Comparison of ENCODE assay signal across 1 cellular context in genomic region chr17:72518810-72519597, GRCh38.
TF ChIP-seq lines count a peak whose summit lies in the region.

No MANE protein-coding gene starts in this region.

TF ChIP-seq in HepG2, 621 proteins besides CTCF, POLR2A, EP300 and RAD21 (continued from another document and continues in another):
- TF ChIP-seq, protein P1, sequence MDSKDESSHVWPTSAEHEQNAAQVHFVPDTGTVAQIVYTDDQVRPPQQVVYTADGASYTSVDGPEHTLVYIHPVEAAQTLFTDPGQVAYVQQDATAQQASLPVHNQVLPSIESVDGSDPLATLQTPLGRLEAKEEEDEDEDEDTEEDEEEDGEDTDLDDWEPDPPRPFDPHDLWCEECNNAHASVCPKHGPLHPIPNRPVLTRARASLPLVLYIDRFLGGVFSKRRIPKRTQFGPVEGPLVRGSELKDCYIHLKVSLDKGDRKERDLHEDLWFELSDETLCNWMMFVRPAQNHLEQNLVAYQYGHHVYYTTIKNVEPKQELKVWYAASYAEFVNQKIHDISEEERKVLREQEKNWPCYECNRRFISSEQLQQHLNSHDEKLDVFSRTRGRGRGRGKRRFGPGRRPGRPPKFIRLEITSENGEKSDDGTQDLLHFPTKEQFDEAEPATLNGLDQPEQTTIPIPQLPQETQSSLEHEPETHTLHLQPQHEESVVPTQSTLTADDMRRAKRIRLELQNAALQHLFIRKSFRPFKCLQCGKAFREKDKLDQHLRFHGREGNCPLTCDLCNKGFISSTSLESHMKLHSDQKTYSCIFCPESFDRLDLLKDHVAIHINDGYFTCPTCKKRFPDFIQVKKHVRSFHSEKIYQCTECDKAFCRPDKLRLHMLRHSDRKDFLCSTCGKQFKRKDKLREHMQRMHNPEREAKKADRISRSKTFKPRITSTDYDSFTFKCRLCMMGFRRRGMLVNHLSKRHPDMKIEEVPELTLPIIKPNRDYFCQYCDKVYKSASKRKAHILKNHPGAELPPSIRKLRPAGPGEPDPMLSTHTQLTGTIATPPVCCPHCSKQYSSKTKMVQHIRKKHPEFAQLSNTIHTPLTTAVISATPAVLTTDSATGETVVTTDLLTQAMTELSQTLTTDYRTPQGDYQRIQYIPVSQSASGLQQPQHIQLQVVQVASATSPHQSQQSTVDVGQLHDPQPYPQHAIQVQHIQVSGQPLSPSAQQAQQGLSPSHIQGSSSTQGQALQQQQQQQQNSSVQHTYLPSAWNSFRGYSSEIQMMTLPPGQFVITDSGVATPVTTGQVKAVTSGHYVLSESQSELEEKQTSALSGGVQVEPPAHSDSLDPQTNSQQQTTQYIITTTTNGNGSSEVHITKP (CRISPR knock-in tag; IDR thresholded peaks at IDR 0.05; ENCODE audit: low read depth) = peak; percentile 72; the same call in 1 of the 2 replicates
- TF ChIP-seq FOXK1 (CRISPR knock-in tag; IDR thresholded peaks at IDR 0.05; ENCODE audit: borderline replicate concordance, low read depth) (peak; percentile 24; the same call in 1 of the 2 replicates), KDM3A (CRISPR knock-in tag; IDR thresholded peaks at IDR 0.05; ENCODE audit: low read depth) (peak; percentile 84; the same call in 1 of the 2 replicates), SRY (CRISPR knock-in tag; IDR thresholded peaks at IDR 0.05) (no peak), RARA (CRISPR knock-in tag; IDR thresholded peaks at IDR 0.05) (peak; percentile 88), MAFK (conservative IDR thresholded peaks at IDR 0.05 in 1 of 2, IDR thresholded peaks at IDR 0.05 in 1 of 2; ENCODE audit: low read length in 2 of 2) (no peak), ZSCAN9 (CRISPR knock-in tag; IDR thresholded peaks at IDR 0.05; ENCODE audit: borderline replicate concordance) (peak; percentile 66; the same call in 1 of the 2 replicates), SAP130 (CRISPR knock-in tag; IDR thresholded peaks at IDR 0.05; ENCODE audit: low read depth) (peak; percentile 83), ZNF782 (CRISPR knock-in tag; IDR thresholded peaks at IDR 0.05; ENCODE audit: borderline replicate concordance) (0 out of 2 replicates have a peak, but pooled peaks have one; percentile 29), EED (CRISPR knock-in tag; IDR thresholded peaks at IDR 0.05) (no peak), ZNF503 (CRISPR knock-in tag; IDR thresholded peaks at IDR 0.05) (peak; percentile 97), ZNF724P (CRISPR knock-in tag; IDR thresholded peaks at IDR 0.05; ENCODE audit: borderline replicate concordance) (peak; percentile 42; the same call in 1 of the 2 replicates), ZNF615 (CRISPR knock-in tag; IDR thresholded peaks at IDR 0.05; ENCODE audit: borderline replicate concordance) (no peak), NR0B2 (CRISPR knock-in tag; IDR thresholded peaks at IDR 0.05) (no peak), ZEB1 (IDR thresholded peaks at IDR 0.05; ENCODE audit: insufficient replicate concordance, low read depth) (peak; percentile 90), STAT5B (CRISPR knock-in tag; IDR thresholded peaks at IDR 0.05) (no peak), RFX1 (IDR thresholded peaks at IDR 0.05) (no peak), AKAP8 (CRISPR knock-in tag; IDR thresholded peaks at IDR 0.05) (no peak), ZNF790 (CRISPR knock-in tag; IDR thresholded peaks at IDR 0.05; ENCODE audit: borderline replicate concordance) (no peak), ZMYM4 (CRISPR knock-in tag; IDR thresholded peaks at IDR 0.05) (peak; percentile 81), BRCA1 (CRISPR knock-in tag; IDR thresholded peaks at IDR 0.05) (no peak), FOXO4 (CRISPR knock-in tag; conservative IDR thresholded peaks at IDR 0.05) (0 out of 2 replicates have a peak, but pooled peaks have one; percentile 66), ZNF124 (CRISPR knock-in tag; IDR thresholded peaks at IDR 0.05) (peak; percentile 9; the same call in 1 of the 2 replicates), IRX3 (CRISPR knock-in tag; IDR thresholded peaks at IDR 0.05; ENCODE audit: borderline replicate concordance, low read depth) (no peak; the same call in 1 of the 2 replicates), HOXA7 (CRISPR knock-in tag; IDR thresholded peaks at IDR 0.05) (no peak), CEBPG (CRISPR knock-in tag; IDR thresholded peaks at IDR 0.05) (peak; percentile 34; the same call in 1 of the 2 replicates), SMAD1 (CRISPR knock-in tag; IDR thresholded peaks at IDR 0.05; ENCODE audit: borderline replicate concordance, low read depth) (no peak), MED1 (CRISPR knock-in tag; IDR thresholded peaks at IDR 0.05) (peak; percentile 85), MXD4 (CRISPR knock-in tag; IDR thresholded peaks at IDR 0.05) (peak; percentile 79), ZNF501 (CRISPR knock-in tag; IDR thresholded peaks at IDR 0.05) (peak; percentile 91), ZNF607 (CRISPR knock-in tag; IDR thresholded peaks at IDR 0.05; ENCODE audit: borderline replicate concordance) (peak; percentile 50; the same call in 1 of the 2 replicates), SCMH1 (CRISPR knock-in tag; IDR thresholded peaks at IDR 0.05; ENCODE audit: borderline replicate concordance) (no peak), FOXP1 (IDR thresholded peaks at IDR 0.05) (no peak), FOXP1 (CRISPR knock-in tag; IDR thresholded peaks at IDR 0.05) (peak; percentile 87), MEIS2 (CRISPR knock-in tag; IDR thresholded peaks at IDR 0.05) (peak; percentile 86)
- TF ChIP-seq, protein P2, sequence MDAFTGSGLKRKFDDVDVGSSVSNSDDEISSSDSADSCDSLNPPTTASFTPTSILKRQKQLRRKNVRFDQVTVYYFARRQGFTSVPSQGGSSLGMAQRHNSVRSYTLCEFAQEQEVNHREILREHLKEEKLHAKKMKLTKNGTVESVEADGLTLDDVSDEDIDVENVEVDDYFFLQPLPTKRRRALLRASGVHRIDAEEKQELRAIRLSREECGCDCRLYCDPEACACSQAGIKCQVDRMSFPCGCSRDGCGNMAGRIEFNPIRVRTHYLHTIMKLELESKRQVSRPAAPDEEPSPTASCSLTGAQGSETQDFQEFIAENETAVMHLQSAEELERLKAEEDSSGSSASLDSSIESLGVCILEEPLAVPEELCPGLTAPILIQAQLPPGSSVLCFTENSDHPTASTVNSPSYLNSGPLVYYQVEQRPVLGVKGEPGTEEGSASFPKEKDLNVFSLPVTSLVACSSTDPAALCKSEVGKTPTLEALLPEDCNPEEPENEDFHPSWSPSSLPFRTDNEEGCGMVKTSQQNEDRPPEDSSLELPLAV (CRISPR knock-in tag; conservative IDR thresholded peaks at IDR 0.05; ENCODE audit: low read depth) = no peak
- TF ChIP-seq, protein P3, sequence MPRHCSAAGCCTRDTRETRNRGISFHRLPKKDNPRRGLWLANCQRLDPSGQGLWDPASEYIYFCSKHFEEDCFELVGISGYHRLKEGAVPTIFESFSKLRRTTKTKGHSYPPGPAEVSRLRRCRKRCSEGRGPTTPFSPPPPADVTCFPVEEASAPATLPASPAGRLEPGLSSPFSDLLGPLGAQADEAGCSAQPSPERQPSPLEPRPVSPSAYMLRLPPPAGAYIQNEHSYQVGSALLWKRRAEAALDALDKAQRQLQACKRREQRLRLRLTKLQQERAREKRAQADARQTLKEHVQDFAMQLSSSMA (CRISPR knock-in tag; IDR thresholded peaks at IDR 0.05) = no peak
- TF ChIP-seq, protein P4, sequence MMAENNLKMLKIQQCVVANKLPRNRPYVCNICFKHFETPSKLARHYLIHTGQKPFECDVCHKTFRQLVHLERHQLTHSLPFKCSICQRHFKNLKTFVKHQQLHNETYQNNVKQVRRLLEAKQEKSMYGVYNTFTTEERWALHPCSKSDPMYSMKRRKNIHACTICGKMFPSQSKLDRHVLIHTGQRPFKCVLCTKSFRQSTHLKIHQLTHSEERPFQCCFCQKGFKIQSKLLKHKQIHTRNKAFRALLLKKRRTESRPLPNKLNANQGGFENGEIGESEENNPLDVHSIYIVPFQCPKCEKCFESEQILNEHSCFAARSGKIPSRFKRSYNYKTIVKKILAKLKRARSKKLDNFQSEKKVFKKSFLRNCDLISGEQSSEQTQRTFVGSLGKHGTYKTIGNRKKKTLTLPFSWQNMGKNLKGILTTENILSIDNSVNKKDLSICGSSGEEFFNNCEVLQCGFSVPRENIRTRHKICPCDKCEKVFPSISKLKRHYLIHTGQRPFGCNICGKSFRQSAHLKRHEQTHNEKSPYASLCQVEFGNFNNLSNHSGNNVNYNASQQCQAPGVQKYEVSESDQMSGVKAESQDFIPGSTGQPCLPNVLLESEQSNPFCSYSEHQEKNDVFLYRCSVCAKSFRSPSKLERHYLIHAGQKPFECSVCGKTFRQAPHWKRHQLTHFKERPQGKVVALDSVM (CRISPR knock-in tag; IDR thresholded peaks at IDR 0.05) = no peak
- TF ChIP-seq, protein P5, sequence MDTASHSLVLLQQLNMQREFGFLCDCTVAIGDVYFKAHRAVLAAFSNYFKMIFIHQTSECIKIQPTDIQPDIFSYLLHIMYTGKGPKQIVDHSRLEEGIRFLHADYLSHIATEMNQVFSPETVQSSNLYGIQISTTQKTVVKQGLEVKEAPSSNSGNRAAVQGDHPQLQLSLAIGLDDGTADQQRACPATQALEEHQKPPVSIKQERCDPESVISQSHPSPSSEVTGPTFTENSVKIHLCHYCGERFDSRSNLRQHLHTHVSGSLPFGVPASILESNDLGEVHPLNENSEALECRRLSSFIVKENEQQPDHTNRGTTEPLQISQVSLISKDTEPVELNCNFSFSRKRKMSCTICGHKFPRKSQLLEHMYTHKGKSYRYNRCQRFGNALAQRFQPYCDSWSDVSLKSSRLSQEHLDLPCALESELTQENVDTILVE (CRISPR knock-in tag; IDR thresholded peaks at IDR 0.05) = no peak
- TF ChIP-seq, protein P6, sequence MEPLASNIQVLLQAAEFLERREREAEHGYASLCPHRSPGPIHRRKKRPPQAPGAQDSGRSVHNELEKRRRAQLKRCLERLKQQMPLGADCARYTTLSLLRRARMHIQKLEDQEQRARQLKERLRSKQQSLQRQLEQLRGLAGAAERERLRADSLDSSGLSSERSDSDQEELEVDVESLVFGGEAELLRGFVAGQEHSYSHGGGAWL (CRISPR knock-in tag; IDR thresholded peaks at IDR 0.05) = peak; percentile 50
- TF ChIP-seq, protein P7, sequence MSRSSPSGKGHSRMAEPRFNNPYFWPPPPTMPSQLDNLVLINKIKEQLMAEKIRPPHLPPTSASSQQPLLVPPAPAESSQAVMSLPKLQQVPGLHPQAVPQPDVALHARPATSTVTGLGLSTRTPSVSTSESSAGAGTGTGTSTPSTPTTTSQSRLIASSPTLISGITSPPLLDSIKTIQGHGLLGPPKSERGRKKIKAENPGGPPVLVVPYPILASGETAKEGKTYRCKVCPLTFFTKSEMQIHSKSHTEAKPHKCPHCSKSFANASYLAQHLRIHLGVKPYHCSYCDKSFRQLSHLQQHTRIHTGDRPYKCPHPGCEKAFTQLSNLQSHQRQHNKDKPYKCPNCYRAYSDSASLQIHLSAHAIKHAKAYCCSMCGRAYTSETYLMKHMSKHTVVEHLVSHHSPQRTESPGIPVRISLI (CRISPR knock-in tag; IDR thresholded peaks at IDR 0.05; ENCODE audit: borderline replicate concordance) = peak; percentile 48; the same call in 1 of the 2 replicates
- TF ChIP-seq, protein P8, sequence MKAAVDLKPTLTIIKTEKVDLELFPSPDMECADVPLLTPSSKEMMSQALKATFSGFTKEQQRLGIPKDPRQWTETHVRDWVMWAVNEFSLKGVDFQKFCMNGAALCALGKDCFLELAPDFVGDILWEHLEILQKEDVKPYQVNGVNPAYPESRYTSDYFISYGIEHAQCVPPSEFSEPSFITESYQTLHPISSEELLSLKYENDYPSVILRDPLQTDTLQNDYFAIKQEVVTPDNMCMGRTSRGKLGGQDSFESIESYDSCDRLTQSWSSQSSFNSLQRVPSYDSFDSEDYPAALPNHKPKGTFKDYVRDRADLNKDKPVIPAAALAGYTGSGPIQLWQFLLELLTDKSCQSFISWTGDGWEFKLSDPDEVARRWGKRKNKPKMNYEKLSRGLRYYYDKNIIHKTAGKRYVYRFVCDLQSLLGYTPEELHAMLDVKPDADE (CRISPR knock-in tag; IDR thresholded peaks at IDR 0.05) = no peak
- TF ChIP-seq, protein P9, sequence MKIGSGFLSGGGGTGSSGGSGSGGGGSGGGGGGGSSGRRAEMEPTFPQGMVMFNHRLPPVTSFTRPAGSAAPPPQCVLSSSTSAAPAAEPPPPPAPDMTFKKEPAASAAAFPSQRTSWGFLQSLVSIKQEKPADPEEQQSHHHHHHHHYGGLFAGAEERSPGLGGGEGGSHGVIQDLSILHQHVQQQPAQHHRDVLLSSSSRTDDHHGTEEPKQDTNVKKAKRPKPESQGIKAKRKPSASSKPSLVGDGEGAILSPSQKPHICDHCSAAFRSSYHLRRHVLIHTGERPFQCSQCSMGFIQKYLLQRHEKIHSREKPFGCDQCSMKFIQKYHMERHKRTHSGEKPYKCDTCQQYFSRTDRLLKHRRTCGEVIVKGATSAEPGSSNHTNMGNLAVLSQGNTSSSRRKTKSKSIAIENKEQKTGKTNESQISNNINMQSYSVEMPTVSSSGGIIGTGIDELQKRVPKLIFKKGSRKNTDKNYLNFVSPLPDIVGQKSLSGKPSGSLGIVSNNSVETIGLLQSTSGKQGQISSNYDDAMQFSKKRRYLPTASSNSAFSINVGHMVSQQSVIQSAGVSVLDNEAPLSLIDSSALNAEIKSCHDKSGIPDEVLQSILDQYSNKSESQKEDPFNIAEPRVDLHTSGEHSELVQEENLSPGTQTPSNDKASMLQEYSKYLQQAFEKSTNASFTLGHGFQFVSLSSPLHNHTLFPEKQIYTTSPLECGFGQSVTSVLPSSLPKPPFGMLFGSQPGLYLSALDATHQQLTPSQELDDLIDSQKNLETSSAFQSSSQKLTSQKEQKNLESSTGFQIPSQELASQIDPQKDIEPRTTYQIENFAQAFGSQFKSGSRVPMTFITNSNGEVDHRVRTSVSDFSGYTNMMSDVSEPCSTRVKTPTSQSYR (CRISPR knock-in tag; IDR thresholded peaks at IDR 0.05; ENCODE audit: borderline replicate concordance) = peak; percentile 69; the same call in 1 of the 2 replicates
